ENCODE assay signal across 16 cellular contexts in genomic region chr19:17794412-17794730, GRCh38. TPM values are rescaled to one million over a fixed set of nuclear protein-coding genes. Genes with fewer than 3 reads are reported as not detected.
A peak's percentile ranks its signal among the peaks of the same experiment; 100 is the strongest.
DNase-seq lines count a peak whose midpoint lies in the region; TF ChIP-seq lines count a peak whose summit lies in the region.
"Had no signal": no experiment of that assay in that cellular context is flagged by ENCODE, and none has a peak within 500 bp of the region (broad histone marks: within the 10 kb centered on the region; RNA-seq: fewer than 3 reads in every experiment).

No MANE protein-coding gene starts in this region.

- H3K4me2 ChIP-seq in BLaER1 (0 out of 2 replicates have a peak overlapping the region, but pooled peaks have one; percentile 36), H9 (ENCODE audit: insufficient read depth, insufficient read length, low read length) (peak overlapping the region; percentile 53)

- H3K9me3 Mint-ChIP-seq in H9 (no peaks in the 10 kb centered on the region), nephron progenitor cell (no peaks in the 10 kb centered on the region)
- H3K9me3 Mint-ChIP-seq: immature natural killer cell had no signal

- H3K56ac ChIP-seq in H9 (ENCODE audit: insufficient read length, low read depth, low read length): no peak overlapping the region

- H2BK5ac ChIP-seq in H9 (ENCODE audit: insufficient read length, low read length): no peak overlapping the region

- no peak overlapping the region for H2BK12ac ChIP-seq in H9 (ENCODE audit: insufficient read length, low read depth, low read length)

- no peaks in the 10 kb centered on the region for H3K79me2 ChIP-seq in H9 (ENCODE audit: insufficient read depth, low read length)

- H3K27me3 ChIP-seq in BLaER1 (peaks cover 34% of the 10 kb centered on the region), H9 (ENCODE audit: insufficient read depth, low read length) (no peaks in the 10 kb centered on the region; the same call in 1 of the 2 replicates), breast epithelium (peaks cover 0 to 20% of the 10 kb centered on the region in 2 donors), mucosa of rectum (ENCODE audit: control insufficient read depth in 2 of 2, insufficient read depth in 2 of 2, low read length in 2 of 2) (peaks cover 3 to 6% of the 10 kb centered on the region in 2 donors)

- H3K36me3 ChIP-seq in BLaER1: peaks cover under 1% of the 10 kb centered on the region
- H3K36me3 ChIP-seq in breast epithelium: no peaks in the 10 kb centered on the region
- H3K36me3 ChIP-seq in mucosa of rectum (ENCODE audit: control insufficient read depth in 2 of 2, insufficient read depth in 2 of 2, low read length in 2 of 2): no peaks in the 10 kb centered on the region

- H4K5ac ChIP-seq in H9 (ENCODE audit: insufficient read length, low read depth, low read length): no peak overlapping the region

- H4K20me1 ChIP-seq in BLaER1 (no peaks in the 10 kb centered on the region), H9 (ENCODE audit: control insufficient read depth, insufficient read depth, insufficient read length) (no peaks in the 10 kb centered on the region)

- H3K4me1 ChIP-seq in BLaER1 (peaks cover 31% of the 10 kb centered on the region), H9 (ENCODE audit: insufficient read depth, low read length) (no peaks in the 10 kb centered on the region), breast epithelium (no peaks in the 10 kb centered on the region), mucosa of rectum (ENCODE audit: control insufficient read depth in 2 of 2, insufficient read depth in 2 of 2, low read length in 2 of 2) (peaks cover 38 to 55% of the 10 kb centered on the region in 2 donors)

- H3K23me2 ChIP-seq in H9 (ENCODE audit: insufficient read length, low read depth, low read length, poor library complexity, severe bottlenecking): peaks cover 12% of the 10 kb centered on the region

- H3K4me3 Mint-ChIP-seq in H9 (peak overlapping the region; percentile 67 to 84), nephron progenitor cell (no peak overlapping the region)
- H3K4me3 Mint-ChIP-seq: immature natural killer cell had no signal

- H3T11ph ChIP-seq in H9 (ENCODE audit: low read length): no peak overlapping the region

- no peak overlapping the region for H2AK5ac ChIP-seq in H9 (ENCODE audit: insufficient read length, low read length)

- TF ChIP-seq CTCF in H9 (conservative IDR thresholded peaks at IDR 0.05) (no peak), breast epithelium (IDR thresholded peaks at IDR 0.05) (no peak), nephron progenitor cell (IDR thresholded peaks at IDR 0.05) (no peak)

- H3K4me1 Mint-ChIP-seq in H9: peaks cover 2 to 14% of the 10 kb centered on the region in 2 experiments; a peak in 3 of 4 replicates
- peaks cover 7% of the 10 kb centered on the region for H3K4me1 Mint-ChIP-seq in nephron progenitor cell

- H4K91ac ChIP-seq in H9 (ENCODE audit: insufficient read length, low read depth, low read length): no peak overlapping the region

- H4K8ac ChIP-seq in H9 (replicated peaks; ENCODE audit: insufficient read length, low read depth, low read length): no peak overlapping the region

- H3K4ac ChIP-seq in H9 (ENCODE audit: low read depth, low read length): no peak overlapping the region

- no peak overlapping the region for H3K4me3 ChIP-seq in BLaER1
- peak overlapping the region in 2 of 3 donors; percentile 44 to 59 for H3K4me3 ChIP-seq in breast epithelium
- H3K4me3 ChIP-seq in mucosa of rectum (ENCODE audit: low read length in 2 of 2): peak overlapping the region; percentile 87 to 91

- no peaks in the 10 kb centered on the region for H3K36me3 Mint-ChIP-seq in H9 (ENCODE audit: insufficient read depth in 1 of 3, low read depth in 3 of 3)
- no peaks in the 10 kb centered on the region for H3K36me3 Mint-ChIP-seq in nephron progenitor cell (ENCODE audit: low read depth)

- H3K27ac ChIP-seq in BLaER1: no peak overlapping the region
- no peak overlapping the region for H3K27ac ChIP-seq in H9 (ENCODE audit: insufficient read length, low read depth, low read length)
- peak overlapping the region in 1 of 2 donors; percentile 55 for H3K27ac ChIP-seq in breast epithelium
- H3K27ac ChIP-seq in mucosa of rectum (ENCODE audit: low read depth in 2 of 2, low read length in 2 of 2): peak overlapping the region; percentile 99 to 100
- H3K27ac ChIP-seq: C4-2B had no signal

- no peak overlapping the region for H2BK15ac ChIP-seq in H9 (ENCODE audit: low read depth, low read length)

- no peaks in the 10 kb centered on the region for H3K79me1 ChIP-seq in H9 (ENCODE audit: insufficient read depth, low read depth, low read length, poor library complexity, severe bottlenecking)

- DNase-seq in H9 (no peak), breast epithelium (ENCODE audit: low spot score in 2 of 2) (no peak), NCI-H1930 (lab: John Stamatoyannopoulos, UW) (no peak), HuH-7.5 (ENCODE audit: low spot score) (no peak), nephron progenitor cell (no peak)
- DNase-seq in stimulated activated naive CD4-positive, alpha-beta T cell treated with Interleukin-2 at 50 U/mL for 16 hours (lab: John Stamatoyannopoulos, UW): no peak
- DNase-seq: activated CD4-positive, alpha-beta T cell treated with anti-CD3 and anti-CD28 coated beads for 1 hour; immature natural killer cell; NCI-H2081 treated with DMSO at 0.1 percent for 48 hours; stimulated activated CD4-positive, alpha-beta T cell treated with anti-CD3 and anti-CD28 coated beads, Interleukin-1b, Interleukin-23, amount 100 ng/mL, for 48 hours had no signal

- no peak overlapping the region for H3K23ac ChIP-seq in H9 (ENCODE audit: insufficient read length, low read depth, low read length)

- H3K27me3 Mint-ChIP-seq in H9 (ENCODE audit: low read depth): peaks cover 29% of the 10 kb centered on the region
- peaks cover 86% of the 10 kb centered on the region for H3K27me3 Mint-ChIP-seq in nephron progenitor cell (ENCODE audit: low read depth, poor library complexity)

- H3K9me3 ChIP-seq in BLaER1 (no peaks in the 10 kb centered on the region), H9 (ENCODE audit: control insufficient read depth, low read depth, low read length) (no peaks in the 10 kb centered on the region), breast epithelium (no peaks in the 10 kb centered on the region), mucosa of rectum (ENCODE audit: control insufficient read depth in 2 of 2, low read length in 2 of 2) (no peaks in the 10 kb centered on the region)

- no peak for TF ChIP-seq POLR2A in breast epithelium (IDR thresholded peaks at IDR 0.05)

- no peak overlapping the region for H2BK120ac ChIP-seq in H9 (ENCODE audit: low read depth, low read length, poor library complexity, severe bottlenecking)

- H3K14ac ChIP-seq in H9 (ENCODE audit: insufficient read depth, low read length): 0 out of 2 replicates have a peak overlapping the region, but pooled peaks have one; percentile 57

- no peak overlapping the region for H2BK20ac ChIP-seq in H9 (ENCODE audit: low read depth, low read length, poor library complexity, severe bottlenecking)

- H3K27ac Mint-ChIP-seq in H9 (no peak overlapping the region), nephron progenitor cell (no peak overlapping the region)
- H3K27ac Mint-ChIP-seq: immature natural killer cell had no signal

- intact Hi-C loops in breast epithelium (cut with DNase I; ENCODE audit: low total_unique reads): no loop called here

- H3K9ac ChIP-seq in BLaER1 (no peak overlapping the region), H9 (ENCODE audit: extremely low read depth, insufficient read length, low read length) (no peak overlapping the region), mucosa of rectum (ENCODE audit: low read depth in 1 of 2, low read length in 2 of 2) (peak overlapping the region; percentile 91 to 94)

- no peak overlapping the region for H3K18ac ChIP-seq in H9 (ENCODE audit: insufficient read length, low read depth, low read length)

- WGBS in H9 (ENCODE audit: extremely low coverage, insufficient read length, low lambda C conversion rate): no CpG with 5 or more reads among the region's 9 CpGs

- no peak overlapping the region for H2AFZ ChIP-seq in H9 (ENCODE audit: low read length)

RNA-seq across cellular contexts. Expression of gene B3GNT3, which starts 0.6 kb away (rescaled TPM):
- total RNA-seq in H9 (2021) (0.96 and 1.0 TPM in 2 replicates), breast epithelium (1 to 10 TPM in 2 of 3 donors, under 1 TPM in 1; 0.32 to 6.9 (median 2.0) TPM)

RNA-seq across cellular contexts. Expression of gene INSL3, which starts 26.9 kb away (rescaled TPM):
- total RNA-seq in H9 (2021): 0.61 and 0.63 TPM in 2 replicates
- total RNA-seq in breast epithelium: under 1 TPM in 1 of 3 donors, not detected in 2; 0.66 TPM
- total RNA-seq: M059J, mucosa of gallbladder, renal cortical epithelial cell had no signal

RNA-seq across cellular contexts. Expression of gene FCHO1, which starts 43.1 kb away (rescaled TPM):
- 13.1 and 13.7 TPM in 2 replicates for total RNA-seq in H9 (2021)
- total RNA-seq in breast epithelium: 1 to 10 TPM; 1.6 to 5.3 (median 2.9) TPM

RNA-seq across cellular contexts. Expression of gene JAK3, which starts 53.4 kb away (rescaled TPM):
- total RNA-seq in H9 (2021) (3.3 and 3.5 TPM in 2 replicates), breast epithelium (10 to 100 TPM in 1 of 3 donors, 1 to 10 TPM in 2; 2.8 to 13.1 (median 3.5) TPM)

Comparison
In these comparisons a context has a peak if more than half of its experiments do, and no peak if none do; other contexts are left out.
1. H3K27ac ChIP-seq: peak in mucosa of rectum (2 of 2); none in BLaER1 (single experiment) and H9 (single experiment).
2. H3K9ac ChIP-seq: peak in mucosa of rectum (2 of 2); none in BLaER1 (single experiment) and H9 (single experiment).